1 cellular context compared by ENCODE assay signal in the genomic region with DNA sequence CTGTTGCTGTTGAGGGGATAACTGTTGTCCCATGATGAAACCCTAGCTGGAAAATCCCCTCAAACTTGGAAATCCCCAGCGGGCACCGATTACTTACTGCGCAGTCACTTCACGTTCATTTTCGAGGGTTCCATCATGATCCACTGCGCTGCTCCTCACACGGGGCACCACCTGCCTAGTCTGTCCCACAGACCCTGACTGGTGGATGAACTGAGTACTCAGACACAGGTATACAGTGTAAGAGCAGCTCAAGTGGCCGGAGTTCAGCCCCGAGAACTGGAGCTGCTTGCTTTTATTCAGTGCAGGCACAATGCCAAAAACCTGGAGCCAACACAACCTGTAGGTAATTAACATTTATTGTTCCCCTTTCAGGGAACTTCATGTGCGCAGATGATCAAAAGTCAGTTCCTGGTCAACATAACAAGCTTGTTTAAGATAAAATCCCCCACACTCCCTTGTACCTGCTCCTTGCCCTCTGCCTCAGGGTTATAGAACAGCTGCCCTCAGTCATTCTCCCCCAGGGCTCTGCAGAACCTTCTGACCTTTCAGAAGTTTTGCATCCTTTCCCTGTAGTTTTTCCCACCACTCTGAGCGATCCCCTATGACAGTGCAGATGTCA.
TF ChIP-seq lines count a peak whose summit lies in the region.

No MANE protein-coding gene starts in this region.

TF ChIP-seq in HepG2, 621 proteins besides CTCF, POLR2A, EP300 and RAD21 (continued from another document):
- TF ChIP-seq, protein P1, sequence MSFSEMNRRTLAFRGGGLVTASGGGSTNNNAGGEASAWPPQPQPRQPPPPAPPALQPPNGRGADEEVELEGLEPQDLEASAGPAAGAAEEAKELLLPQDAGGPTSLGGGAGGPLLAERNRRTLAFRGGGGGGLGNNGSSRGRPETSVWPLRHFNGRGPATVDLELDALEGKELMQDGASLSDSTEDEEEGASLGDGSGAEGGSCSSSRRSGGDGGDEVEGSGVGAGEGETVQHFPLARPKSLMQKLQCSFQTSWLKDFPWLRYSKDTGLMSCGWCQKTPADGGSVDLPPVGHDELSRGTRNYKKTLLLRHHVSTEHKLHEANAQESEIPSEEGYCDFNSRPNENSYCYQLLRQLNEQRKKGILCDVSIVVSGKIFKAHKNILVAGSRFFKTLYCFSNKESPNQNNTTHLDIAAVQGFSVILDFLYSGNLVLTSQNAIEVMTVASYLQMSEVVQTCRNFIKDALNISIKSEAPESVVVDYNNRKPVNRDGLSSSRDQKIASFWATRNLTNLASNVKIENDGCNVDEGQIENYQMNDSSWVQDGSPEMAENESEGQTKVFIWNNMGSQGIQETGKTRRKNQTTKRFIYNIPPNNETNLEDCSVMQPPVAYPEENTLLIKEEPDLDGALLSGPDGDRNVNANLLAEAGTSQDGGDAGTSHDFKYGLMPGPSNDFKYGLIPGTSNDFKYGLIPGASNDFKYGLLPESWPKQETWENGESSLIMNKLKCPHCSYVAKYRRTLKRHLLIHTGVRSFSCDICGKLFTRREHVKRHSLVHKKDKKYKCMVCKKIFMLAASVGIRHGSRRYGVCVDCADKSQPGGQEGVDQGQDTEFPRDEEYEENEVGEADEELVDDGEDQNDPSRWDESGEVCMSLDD (CRISPR knock-in tag; IDR thresholded peaks at IDR 0.05; ENCODE audit: borderline replicate concordance), result no peak
- TF ChIP-seq IRX3 (CRISPR knock-in tag; IDR thresholded peaks at IDR 0.05; ENCODE audit: borderline replicate concordance, low read depth) (no peak), ZNF446 (CRISPR knock-in tag; IDR thresholded peaks at IDR 0.05) (no peak), ZNF878 (CRISPR knock-in tag; IDR thresholded peaks at IDR 0.05) (no peak), ZNF3 (CRISPR knock-in tag; IDR thresholded peaks at IDR 0.05) (no peak), ZC3H4 (CRISPR knock-in tag; IDR thresholded peaks at IDR 0.05; ENCODE audit: borderline replicate concordance) (no peak), TEAD3 (CRISPR knock-in tag; optimal IDR thresholded peaks at IDR 0.05; ENCODE audit: borderline replicate concordance) (no peak), ZNF143 (CRISPR knock-in tag; IDR thresholded peaks at IDR 0.05) (no peak), ZNF75D (CRISPR knock-in tag; IDR thresholded peaks at IDR 0.05; ENCODE audit: borderline replicate concordance) (no peak), SOX5 (CRISPR knock-in tag; IDR thresholded peaks at IDR 0.05; ENCODE audit: borderline replicate concordance) (no peak), DPF2 (CRISPR knock-in tag; IDR thresholded peaks at IDR 0.05; ENCODE audit: borderline replicate concordance, low read depth) (no peak)
- TF ChIP-seq, protein P2, sequence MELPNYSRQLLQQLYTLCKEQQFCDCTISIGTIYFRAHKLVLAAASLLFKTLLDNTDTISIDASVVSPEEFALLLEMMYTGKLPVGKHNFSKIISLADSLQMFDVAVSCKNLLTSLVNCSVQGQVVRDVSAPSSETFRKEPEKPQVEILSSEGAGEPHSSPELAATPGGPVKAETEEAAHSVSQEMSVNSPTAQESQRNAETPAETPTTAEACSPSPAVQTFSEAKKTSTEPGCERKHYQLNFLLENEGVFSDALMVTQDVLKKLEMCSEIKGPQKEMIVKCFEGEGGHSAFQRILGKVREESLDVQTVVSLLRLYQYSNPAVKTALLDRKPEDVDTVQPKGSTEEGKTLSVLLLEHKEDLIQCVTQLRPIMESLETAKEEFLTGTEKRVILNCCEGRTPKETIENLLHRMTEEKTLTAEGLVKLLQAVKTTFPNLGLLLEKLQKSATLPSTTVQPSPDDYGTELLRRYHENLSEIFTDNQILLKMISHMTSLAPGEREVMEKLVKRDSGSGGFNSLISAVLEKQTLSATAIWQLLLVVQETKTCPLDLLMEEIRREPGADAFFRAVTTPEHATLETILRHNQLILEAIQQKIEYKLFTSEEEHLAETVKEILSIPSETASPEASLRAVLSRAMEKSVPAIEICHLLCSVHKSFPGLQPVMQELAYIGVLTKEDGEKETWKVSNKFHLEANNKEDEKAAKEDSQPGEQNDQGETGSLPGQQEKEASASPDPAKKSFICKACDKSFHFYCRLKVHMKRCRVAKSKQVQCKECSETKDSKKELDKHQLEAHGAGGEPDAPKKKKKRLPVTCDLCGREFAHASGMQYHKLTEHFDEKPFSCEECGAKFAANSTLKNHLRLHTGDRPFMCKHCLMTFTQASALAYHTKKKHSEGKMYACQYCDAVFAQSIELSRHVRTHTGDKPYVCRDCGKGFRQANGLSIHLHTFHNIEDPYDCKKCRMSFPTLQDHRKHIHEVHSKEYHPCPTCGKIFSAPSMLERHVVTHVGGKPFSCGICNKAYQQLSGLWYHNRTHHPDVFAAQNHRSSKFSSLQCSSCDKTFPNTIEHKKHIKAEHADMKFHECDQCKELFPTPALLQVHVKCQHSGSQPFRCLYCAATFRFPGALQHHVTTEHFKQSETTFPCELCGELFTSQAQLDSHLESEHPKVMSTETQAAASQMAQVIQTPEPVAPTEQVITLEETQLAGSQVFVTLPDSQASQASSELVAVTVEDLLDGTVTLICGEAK (IDR thresholded peaks at IDR 0.05), result no peak
- TF ChIP-seq, protein P2 (CRISPR knock-in tag; IDR thresholded peaks at IDR 0.05), result no peak
- TF ChIP-seq, protein P3, sequence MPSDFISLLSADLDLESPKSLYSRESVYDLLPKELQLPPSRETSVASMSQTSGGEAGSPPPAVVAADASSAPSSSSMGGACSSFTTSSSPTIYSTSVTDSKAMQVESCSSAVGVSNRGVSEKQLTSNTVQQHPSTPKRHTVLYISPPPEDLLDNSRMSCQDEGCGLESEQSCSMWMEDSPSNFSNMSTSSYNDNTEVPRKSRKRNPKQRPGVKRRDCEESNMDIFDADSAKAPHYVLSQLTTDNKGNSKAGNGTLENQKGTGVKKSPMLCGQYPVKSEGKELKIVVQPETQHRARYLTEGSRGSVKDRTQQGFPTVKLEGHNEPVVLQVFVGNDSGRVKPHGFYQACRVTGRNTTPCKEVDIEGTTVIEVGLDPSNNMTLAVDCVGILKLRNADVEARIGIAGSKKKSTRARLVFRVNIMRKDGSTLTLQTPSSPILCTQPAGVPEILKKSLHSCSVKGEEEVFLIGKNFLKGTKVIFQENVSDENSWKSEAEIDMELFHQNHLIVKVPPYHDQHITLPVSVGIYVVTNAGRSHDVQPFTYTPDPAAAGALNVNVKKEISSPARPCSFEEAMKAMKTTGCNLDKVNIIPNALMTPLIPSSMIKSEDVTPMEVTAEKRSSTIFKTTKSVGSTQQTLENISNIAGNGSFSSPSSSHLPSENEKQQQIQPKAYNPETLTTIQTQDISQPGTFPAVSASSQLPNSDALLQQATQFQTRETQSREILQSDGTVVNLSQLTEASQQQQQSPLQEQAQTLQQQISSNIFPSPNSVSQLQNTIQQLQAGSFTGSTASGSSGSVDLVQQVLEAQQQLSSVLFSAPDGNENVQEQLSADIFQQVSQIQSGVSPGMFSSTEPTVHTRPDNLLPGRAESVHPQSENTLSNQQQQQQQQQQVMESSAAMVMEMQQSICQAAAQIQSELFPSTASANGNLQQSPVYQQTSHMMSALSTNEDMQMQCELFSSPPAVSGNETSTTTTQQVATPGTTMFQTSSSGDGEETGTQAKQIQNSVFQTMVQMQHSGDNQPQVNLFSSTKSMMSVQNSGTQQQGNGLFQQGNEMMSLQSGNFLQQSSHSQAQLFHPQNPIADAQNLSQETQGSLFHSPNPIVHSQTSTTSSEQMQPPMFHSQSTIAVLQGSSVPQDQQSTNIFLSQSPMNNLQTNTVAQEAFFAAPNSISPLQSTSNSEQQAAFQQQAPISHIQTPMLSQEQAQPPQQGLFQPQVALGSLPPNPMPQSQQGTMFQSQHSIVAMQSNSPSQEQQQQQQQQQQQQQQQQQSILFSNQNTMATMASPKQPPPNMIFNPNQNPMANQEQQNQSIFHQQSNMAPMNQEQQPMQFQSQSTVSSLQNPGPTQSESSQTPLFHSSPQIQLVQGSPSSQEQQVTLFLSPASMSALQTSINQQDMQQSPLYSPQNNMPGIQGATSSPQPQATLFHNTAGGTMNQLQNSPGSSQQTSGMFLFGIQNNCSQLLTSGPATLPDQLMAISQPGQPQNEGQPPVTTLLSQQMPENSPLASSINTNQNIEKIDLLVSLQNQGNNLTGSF (CRISPR knock-in tag; IDR thresholded peaks at IDR 0.05), result no peak
- TF ChIP-seq, protein P4, sequence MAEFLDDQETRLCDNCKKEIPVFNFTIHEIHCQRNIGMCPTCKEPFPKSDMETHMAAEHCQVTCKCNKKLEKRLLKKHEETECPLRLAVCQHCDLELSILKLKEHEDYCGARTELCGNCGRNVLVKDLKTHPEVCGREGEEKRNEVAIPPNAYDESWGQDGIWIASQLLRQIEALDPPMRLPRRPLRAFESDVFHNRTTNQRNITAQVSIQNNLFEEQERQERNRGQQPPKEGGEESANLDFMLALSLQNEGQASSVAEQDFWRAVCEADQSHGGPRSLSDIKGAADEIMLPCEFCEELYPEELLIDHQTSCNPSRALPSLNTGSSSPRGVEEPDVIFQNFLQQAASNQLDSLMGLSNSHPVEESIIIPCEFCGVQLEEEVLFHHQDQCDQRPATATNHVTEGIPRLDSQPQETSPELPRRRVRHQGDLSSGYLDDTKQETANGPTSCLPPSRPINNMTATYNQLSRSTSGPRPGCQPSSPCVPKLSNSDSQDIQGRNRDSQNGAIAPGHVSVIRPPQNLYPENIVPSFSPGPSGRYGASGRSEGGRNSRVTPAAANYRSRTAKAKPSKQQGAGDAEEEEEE (CRISPR knock-in tag; IDR thresholded peaks at IDR 0.05; ENCODE audit: borderline replicate concordance), result no peak
- TF ChIP-seq, protein P5, sequence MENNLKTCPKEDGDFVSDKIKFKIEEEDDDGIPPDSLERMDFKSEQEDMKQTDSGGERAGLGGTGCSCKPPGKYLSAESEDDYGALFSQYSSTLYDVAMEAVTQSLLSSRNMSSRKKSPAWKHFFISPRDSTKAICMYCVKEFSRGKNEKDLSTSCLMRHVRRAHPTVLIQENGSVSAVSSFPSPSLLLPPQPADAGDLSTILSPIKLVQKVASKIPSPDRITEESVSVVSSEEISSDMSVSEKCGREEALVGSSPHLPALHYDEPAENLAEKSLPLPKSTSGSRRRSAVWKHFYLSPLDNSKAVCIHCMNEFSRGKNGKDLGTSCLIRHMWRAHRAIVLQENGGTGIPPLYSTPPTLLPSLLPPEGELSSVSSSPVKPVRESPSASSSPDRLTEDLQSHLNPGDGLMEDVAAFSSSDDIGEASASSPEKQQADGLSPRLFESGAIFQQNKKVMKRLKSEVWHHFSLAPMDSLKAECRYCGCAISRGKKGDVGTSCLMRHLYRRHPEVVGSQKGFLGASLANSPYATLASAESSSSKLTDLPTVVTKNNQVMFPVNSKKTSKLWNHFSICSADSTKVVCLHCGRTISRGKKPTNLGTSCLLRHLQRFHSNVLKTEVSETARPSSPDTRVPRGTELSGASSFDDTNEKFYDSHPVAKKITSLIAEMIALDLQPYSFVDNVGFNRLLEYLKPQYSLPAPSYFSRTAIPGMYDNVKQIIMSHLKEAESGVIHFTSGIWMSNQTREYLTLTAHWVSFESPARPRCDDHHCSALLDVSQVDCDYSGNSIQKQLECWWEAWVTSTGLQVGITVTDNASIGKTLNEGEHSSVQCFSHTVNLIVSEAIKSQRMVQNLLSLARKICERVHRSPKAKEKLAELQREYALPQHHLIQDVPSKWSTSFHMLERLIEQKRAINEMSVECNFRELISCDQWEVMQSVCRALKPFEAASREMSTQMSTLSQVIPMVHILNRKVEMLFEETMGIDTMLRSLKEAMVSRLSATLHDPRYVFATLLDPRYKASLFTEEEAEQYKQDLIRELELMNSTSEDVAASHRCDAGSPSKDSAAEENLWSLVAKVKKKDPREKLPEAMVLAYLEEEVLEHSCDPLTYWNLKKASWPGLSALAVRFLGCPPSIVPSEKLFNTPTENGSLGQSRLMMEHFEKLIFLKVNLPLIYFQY (CRISPR knock-in tag; IDR thresholded peaks at IDR 0.05; ENCODE audit: borderline replicate concordance), result no peak
TF ChIP-seq in HepG2: peak in this region for 0.
